Comparison of ENCODE assay signal across 31 cellular contexts in genomic region chr16:85117418-85117817, GRCh38. TPM values are rescaled to one million over a fixed set of nuclear protein-coding genes. Genes with fewer than 3 reads are reported as not detected.
"Had no signal": no experiment of that assay in that cellular context is flagged by ENCODE, and none has a peak within 500 bp of the region (broad histone marks: within the 10 kb centered on the region; RNA-seq: fewer than 3 reads in every experiment).

No MANE protein-coding gene starts in this region.

- DNase-seq: heart right ventricle; kidney; left colon; left lung; mucosa of descending colon; naive thymus-derived CD4-positive, alpha-beta T cell; occipital lobe; ovary; right cardiac atrium; sigmoid colon; small intestine; spleen; stimulated activated CD4-positive, alpha-beta T cell treated with anti-CD3 and anti-CD28 coated beads, Interleukin-4, amount 100 ng/mL, for 24 hours; stimulated activated naive CD4-positive, alpha-beta T cell; tibial artery had no signal

- H3K79me2 ChIP-seq: hepatocyte had no signal

- H3K27ac ChIP-seq: heart right ventricle, hepatocyte, left lung, neutrophil, ovary, sigmoid colon, spleen, suprapubic skin, thoracic aorta, tibial artery, vagina had no signal

- ATAC-seq: heart right ventricle; left colon; left lung; mucosa of descending colon; naive thymus-derived CD4-positive, alpha-beta T cell; natural killer cell treated with Interleukin-12 subunit alpha and Interleukin-12 subunit beta and Interleukin-15 and Interleukin-18, amount 100 ng/mL, for 72 hours; right cardiac atrium; stimulated activated effector memory CD8-positive, alpha-beta T cell treated with anti-CD3 and anti-CD28 coated beads, Interleukin-12 subunit alpha, Interleukin-12 subunit beta, amount 100 ng/mL, for 72 hours had no signal

- H3K4me2 ChIP-seq: hepatocyte had no signal

- H2AFZ ChIP-seq: hepatocyte had no signal

- H3K4me1 ChIP-seq: vagina had no signal

- H3K27me3 ChIP-seq: hepatocyte, left lung, neutrophil, ovary, sigmoid colon, spleen, suprapubic skin, vagina had no signal

- H3K4me3 ChIP-seq: heart right ventricle, hepatocyte, left lung, lung, mucosa of descending colon, ovary, sigmoid colon, spleen, suprapubic skin, thoracic aorta, tibial artery, vagina had no signal

- H3K9me3 ChIP-seq: left lung, mucosa of descending colon, neutrophil, ovary, sigmoid colon, suprapubic skin, thoracic aorta, tibial artery, vagina had no signal

- H3K36me3 ChIP-seq: heart right ventricle, left lung, neutrophil, ovary, sigmoid colon, spleen, suprapubic skin, thoracic aorta, tibial artery, vagina had no signal

RNA-seq across cellular contexts. Expression of gene CIBAR2, which starts 5.1 kb away (rescaled TPM):
- total RNA-seq: heart right ventricle; left colon; lower leg skin; mesenteric fat pad; mucosa of descending colon; myocyte; naive thymus-derived CD4-positive, alpha-beta T cell; natural killer cell treated with Interleukin-12 subunit alpha and Interleukin-12 subunit beta and Interleukin-15 and Interleukin-18, amount 100 ng/mL, for 72 hours; occipital lobe; pulmonary artery endothelial cell; renal cortical epithelial cell; right cardiac atrium; sigmoid colon; subcutaneous adipose tissue; suprapubic skin; thoracic aorta; urinary bladder; vagina had no signal
- polyA plus RNA-seq: heart right ventricle; hepatocyte; naive thymus-derived CD4-positive, alpha-beta T cell; neural cell; sigmoid colon; urinary bladder had no signal
